ENCODE assay signal across 11 cellular contexts in genomic region chr17:38220867-38221266, GRCh38. TPM values are rescaled to one million over a fixed set of nuclear protein-coding genes. Genes with fewer than 3 reads are reported as not detected.
DNase-seq lines count a peak whose midpoint lies in the region; ATAC-seq and TF ChIP-seq lines count a peak whose summit lies in the region.
"Not testable (repeated sequence)": the region's sequence is repeated elsewhere in the genome, so short reads cannot be mapped to it uniquely, and the experiment has no call there.
"Had no signal": no experiment of that assay in that cellular context is flagged by ENCODE, and none has a peak within 500 bp of the region (broad histone marks: within the 10 kb centered on the region; RNA-seq: fewer than 3 reads in every experiment).

No MANE protein-coding gene starts in this region.

- H3K27ac Mint-ChIP-seq in activated T-helper 17 cell treated with anti-CD3 and anti-CD28 coated beads, Interleukin-2, amount 50 U/mL, for 72 hours; effector memory CD8-positive, alpha-beta T cell; natural killer cell treated with Interleukin-12 subunit alpha and Interleukin-12 subunit beta and Interleukin-15 and Interleukin-18, amount 100 ng/mL, for 72 hours; stimulated activated naive CD8-positive, alpha-beta T cell treated with anti-CD3 and anti-CD28 coated beads, Interleukin-15, amount 100 ng/mL, for 72 hours: not testable (repeated sequence)

- not testable (repeated sequence) for H3K9me3 Mint-ChIP-seq in activated T-helper 17 cell treated with anti-CD3 and anti-CD28 coated beads, Interleukin-2, amount 50 U/mL, for 72 hours; effector memory CD8-positive, alpha-beta T cell; natural killer cell treated with Interleukin-12 subunit alpha and Interleukin-12 subunit beta and Interleukin-15 and Interleukin-18, amount 100 ng/mL, for 72 hours; stimulated activated naive CD8-positive, alpha-beta T cell treated with anti-CD3 and anti-CD28 coated beads, Interleukin-15, amount 100 ng/mL, for 72 hours

- not testable (repeated sequence) for H3K4me1 ChIP-seq in RWPE2 (ENCODE audit: insufficient read depth, poor library complexity, severe bottlenecking)

- not testable (repeated sequence) for H3K36me3 ChIP-seq in RWPE2 (ENCODE audit: low read depth)

- not testable (repeated sequence) for H3K4me1 Mint-ChIP-seq in activated T-helper 17 cell treated with anti-CD3 and anti-CD28 coated beads, Interleukin-2, amount 50 U/mL, for 72 hours; effector memory CD8-positive, alpha-beta T cell (ENCODE audit: low read depth in 2 of 2); natural killer cell treated with Interleukin-12 subunit alpha and Interleukin-12 subunit beta and Interleukin-15 and Interleukin-18, amount 100 ng/mL, for 72 hours (ENCODE audit: low read depth in 2 of 2); stimulated activated naive CD8-positive, alpha-beta T cell treated with anti-CD3 and anti-CD28 coated beads, Interleukin-15, amount 100 ng/mL, for 72 hours

- not testable (repeated sequence) for H3K4me3 ChIP-seq in RWPE2 (ENCODE audit: severe bottlenecking)

- not testable (repeated sequence) for H3K27me3 Mint-ChIP-seq in activated T-helper 17 cell treated with anti-CD3 and anti-CD28 coated beads, Interleukin-2, amount 50 U/mL, for 72 hours; effector memory CD8-positive, alpha-beta T cell; natural killer cell treated with Interleukin-12 subunit alpha and Interleukin-12 subunit beta and Interleukin-15 and Interleukin-18, amount 100 ng/mL, for 72 hours; stimulated activated naive CD8-positive, alpha-beta T cell treated with anti-CD3 and anti-CD28 coated beads, Interleukin-15, amount 100 ng/mL, for 72 hours

- H3K9me3 ChIP-seq in RWPE2 (ENCODE audit: severe bottlenecking), result not testable (repeated sequence)

- H3K27ac ChIP-seq in RWPE2 (ENCODE audit: poor library complexity, severe bottlenecking), result not testable (repeated sequence)

- ATAC-seq in RWPE2 (ENCODE audit: low read depth), result 0 out of 3 replicates have a peak, but pooled peaks have one; percentile 17
- peak; percentile 21 to 60 for ATAC-seq in activated CD4-positive, CD25-positive, alpha-beta regulatory T cell treated with anti-CD3 and anti-CD28 coated beads, Interleukin-2, amount 50 U/mL, for 24 hours
- peak; percentile 63 for ATAC-seq in activated T-helper 17 cell treated with anti-CD3 and anti-CD28 coated beads, Interleukin-2, amount 50 U/mL, for 72 hours (replicated peaks)
- peak; percentile 22 for ATAC-seq in effector memory CD8-positive, alpha-beta T cell (replicated peaks)
- ATAC-seq in natural killer cell treated with Interleukin-12 subunit alpha and Interleukin-12 subunit beta and Interleukin-15 and Interleukin-18, amount 100 ng/mL, for 72 hours, result peak; percentile 71 to 85
- ATAC-seq in stimulated activated naive CD8-positive, alpha-beta T cell treated with anti-CD3 and anti-CD28 coated beads, Interleukin-15, amount 100 ng/mL, for 72 hours, result peak; percentile 80

- not testable (repeated sequence) for DNase-seq in RWPE2 (ENCODE audit: low spot score); effector memory CD8-positive, alpha-beta T cell; natural killer cell treated with Interleukin-12 subunit alpha and Interleukin-12 subunit beta and Interleukin-15 and Interleukin-18, amount 100 ng/mL, for 72 hours (ENCODE audit: low spot score); stimulated activated naive CD8-positive, alpha-beta T cell treated with anti-CD3 and anti-CD28 coated beads, Interleukin-15, amount 100 ng/mL, for 72 hours

- not testable (repeated sequence) for TF ChIP-seq CTCF in RWPE2 (IDR thresholded peaks at IDR 0.05; ENCODE audit: poor library complexity, severe bottlenecking)

- H3K27me3 ChIP-seq in RWPE2 (ENCODE audit: insufficient read depth, poor library complexity, severe bottlenecking), result not testable (repeated sequence)

- H3K36me3 Mint-ChIP-seq in activated T-helper 17 cell treated with anti-CD3 and anti-CD28 coated beads, Interleukin-2, amount 50 U/mL, for 72 hours (ENCODE audit: low read depth); effector memory CD8-positive, alpha-beta T cell (ENCODE audit: insufficient read depth); natural killer cell treated with Interleukin-12 subunit alpha and Interleukin-12 subunit beta and Interleukin-15 and Interleukin-18, amount 100 ng/mL, for 72 hours: not testable (repeated sequence)

- not testable (repeated sequence) for H3K4me3 Mint-ChIP-seq in activated T-helper 17 cell treated with anti-CD3 and anti-CD28 coated beads, Interleukin-2, amount 50 U/mL, for 72 hours; effector memory CD8-positive, alpha-beta T cell; natural killer cell treated with Interleukin-12 subunit alpha and Interleukin-12 subunit beta and Interleukin-15 and Interleukin-18, amount 100 ng/mL, for 72 hours; stimulated activated naive CD8-positive, alpha-beta T cell treated with anti-CD3 and anti-CD28 coated beads, Interleukin-15, amount 100 ng/mL, for 72 hours

RNA-seq across cellular contexts. Expression of gene TBC1D3, which starts 28.5 kb away (rescaled TPM):
- total RNA-seq in activated T-helper 17 cell treated with anti-CD3 and anti-CD28 coated beads, Interleukin-2, amount 50 U/mL, for 72 hours, result 1 to 10 TPM in 1 of 2 donors, not detected in 1; 7.9 TPM
- 1 to 10 TPM in 1 of 2 donors, not detected in 1; 3.9 TPM for total RNA-seq in natural killer cell treated with Interleukin-12 subunit alpha and Interleukin-12 subunit beta and Interleukin-15 and Interleukin-18, amount 100 ng/mL, for 72 hours
- total RNA-seq: A673; CD4-positive, alpha-beta memory T cell; CD4-positive, CD25-positive, alpha-beta regulatory T cell; G401; GM12878 had no signal

Comparison
In these comparisons a context has a peak if more than half of its experiments do, and no peak if none do; other contexts are left out.
1. ATAC-seq: peak in every context shown above with its lines; median percentile 80 in stimulated activated naive CD8-positive, alpha-beta T cell treated with anti-CD3 and anti-CD28 coated beads, Interleukin-15, amount 100 ng/mL, for 72 hours; 78 in natural killer cell treated with Interleukin-12 subunit alpha and Interleukin-12 subunit beta and Interleukin-15 and Interleukin-18, amount 100 ng/mL, for 72 hours; 63 in activated T-helper 17 cell treated with anti-CD3 and anti-CD28 coated beads, Interleukin-2, amount 50 U/mL, for 72 hours; 40 in activated CD4-positive, CD25-positive, alpha-beta regulatory T cell treated with anti-CD3 and anti-CD28 coated beads, Interleukin-2, amount 50 U/mL, for 24 hours; 22 in effector memory CD8-positive, alpha-beta T cell; 17 in RWPE2.